Comparison of ENCODE assay signal across 9 cellular contexts in genomic region chr3:32432711-32433530, GRCh38. TPM values are rescaled to one million over a fixed set of nuclear protein-coding genes. Genes with fewer than 3 reads are reported as not detected.
DNase-seq lines count a peak whose midpoint lies in the region; ATAC-seq and TF ChIP-seq lines count a peak whose summit lies in the region.
"Had no signal": no experiment of that assay in that cellular context is flagged by ENCODE, and none has a peak within 500 bp of the region (broad histone marks: within the 10 kb centered on the region; RNA-seq: fewer than 3 reads in every experiment).

No MANE protein-coding gene starts in this region.

- peak; percentile 79 to 83 for DNase-seq in AML-193 (lab: John Stamatoyannopoulos, UW)
- no peak for DNase-seq in dorsolateral prefrontal cortex
- no peak for DNase-seq in GDM1 (lab: John Stamatoyannopoulos, UW)
- DNase-seq in NCI-H1694 treated with DMSO at 0.1 percent for 48 hours (lab: John Stamatoyannopoulos, UW): no peak

- intact Hi-C loops in dorsolateral prefrontal cortex (cut with DNase I): no loop called here

- peak overlapping the region; percentile 16 to 47 for H3K9ac ChIP-seq in duodenal mucosa (ENCODE audit: low read depth in 1 of 2, low read length in 2 of 2)

- H3K27me3 ChIP-seq in duodenal mucosa (ENCODE audit: control insufficient read depth in 1 of 2, insufficient read depth in 2 of 2, low read length in 2 of 2): no peaks in the 10 kb centered on the region
- peaks cover 0 to 5% (median 0%) of the 10 kb centered on the region in 45 donors for H3K27me3 ChIP-seq in dorsolateral prefrontal cortex

- H3K4me3 ChIP-seq in duodenal mucosa (ENCODE audit: low read depth in 1 of 2, low read length in 2 of 2) (peak overlapping the region in 1 of 2 donors; percentile 30), dorsolateral prefrontal cortex (no peak overlapping the region)

- peak overlapping the region; percentile 53 for H3K27ac ChIP-seq in duodenal mucosa (ENCODE audit: low read depth, low read length)
- H3K27ac ChIP-seq in dorsolateral prefrontal cortex: peak overlapping the region in 1 of 59 donors; percentile 11

- ATAC-seq in GM19328 (IDR thresholded peaks at IDR 0.05; ENCODE audit: unreplicated experiment) (peak; percentile 33), HG03520 (IDR thresholded peaks at IDR 0.05; ENCODE audit: unreplicated experiment) (peak; percentile 48), GM19455 (IDR thresholded peaks at IDR 0.05; ENCODE audit: unreplicated experiment) (no peak)
- ATAC-seq: Panc1 had no signal

- H3K9me3 ChIP-seq in duodenal mucosa (ENCODE audit: control insufficient read depth in 1 of 2, low read length in 2 of 2): no peaks in the 10 kb centered on the region

- H3K36me3 ChIP-seq in duodenal mucosa (ENCODE audit: control insufficient read depth in 1 of 2, insufficient read depth in 2 of 2, low read length in 2 of 2): no peaks in the 10 kb centered on the region

- H3K4me1 ChIP-seq in duodenal mucosa (ENCODE audit: control insufficient read depth in 1 of 2, insufficient read depth in 2 of 2, low read length in 2 of 2): peaks cover 15 to 20% of the 10 kb centered on the region in 2 donors

- no peak for TF ChIP-seq CTCF in dorsolateral prefrontal cortex (IDR thresholded peaks at IDR 0.05 in 54 of 56, conservative IDR thresholded peaks at IDR 0.05 in 2 of 56; ENCODE audit: low read depth in 1 of 56, partially characterized antibody in 56 of 56)

RNA-seq across cellular contexts. Expression of gene CMTM7, which starts 41.3 kb away (rescaled TPM):
- 1 to 10 TPM in 117 of 120 experiments, under 1 TPM in 3; 0.72 to 8.1 (median 2.9) TPM for total RNA-seq in dorsolateral prefrontal cortex

Comparison
In these comparisons a context has a peak if more than half of its experiments do, and no peak if none do; other contexts are left out.
1. DNase-seq: peak in AML-193 (2 of 2); none in dorsolateral prefrontal cortex (0 of 10), GDM1 (single experiment) and NCI-H1694 treated with DMSO at 0.1 percent for 48 hours (single experiment).